27 cellular contexts compared by ENCODE assay signal in the genomic region with DNA sequence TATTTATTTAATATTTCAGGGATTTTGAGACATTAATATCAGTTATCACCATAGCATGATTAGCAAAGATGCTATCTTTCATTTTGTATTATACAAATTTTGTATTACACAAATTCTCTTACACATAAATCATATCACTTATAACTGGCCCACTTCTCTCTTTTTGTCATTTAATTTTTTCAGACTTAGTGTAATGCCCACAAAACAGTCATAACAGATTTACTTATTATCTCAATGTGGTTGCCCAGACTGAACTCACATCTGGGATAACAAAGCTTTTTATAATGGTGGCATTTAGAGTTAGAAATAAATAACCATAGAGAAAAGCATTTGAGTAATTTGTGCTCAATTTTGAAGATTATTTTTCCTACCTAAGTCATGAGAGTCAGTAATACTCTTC.
DNase-seq lines count a peak whose midpoint lies in the region; ATAC-seq and TF ChIP-seq lines count a peak whose summit lies in the region.
"Had no signal": no experiment of that assay in that cellular context is flagged by ENCODE, and none has a peak within 500 bp of the region (broad histone marks: within the 10 kb centered on the region; RNA-seq: fewer than 3 reads in every experiment).

No MANE protein-coding gene starts in this region.

- ATAC-seq in GM18858 (IDR thresholded peaks at IDR 0.05; ENCODE audit: unreplicated experiment) (peak; percentile 43), HG02610 (IDR thresholded peaks at IDR 0.05; ENCODE audit: unreplicated experiment) (peak; percentile 72), HG03097 (IDR thresholded peaks at IDR 0.05; ENCODE audit: low FRiP score, unreplicated experiment) (peak; percentile 46), natural killer cell (no peak), sciatic nerve (no peak)
- ATAC-seq: body of pancreas, left lobe of liver had no signal

- H3K79me2 ChIP-seq in H9 (ENCODE audit: insufficient read depth, low read length) = no peaks in the 10 kb centered on the region
- H3K79me2 ChIP-seq: parathyroid adenoma had no signal

- DNase-seq in SK-N-MC (ENCODE audit: low read depth, low spot score) = no peak
- DNase-seq in H9 = no peak
- DNase-seq in natural killer cell = no peak
- DNase-seq in spleen = no peak
- DNase-seq in sciatic nerve (ENCODE audit: low spot score) = no peak
- DNase-seq: activated CD4-positive, alpha-beta T cell treated with anti-CD3 and anti-CD28 coated beads, Interleukin-2, amount 50 U/mL, for 4 hours; activated CD4-positive, CD25-positive, alpha-beta regulatory T cell; activated naive CD4-positive, alpha-beta T cell treated with Interleukin-2 at 50 U/mL for 16 hours; adrenal gland; body of pancreas; DMS53; GOT3; KBM-7; NCI-H2029; NCI-H526; stimulated activated CD4-positive, alpha-beta T cell treated with anti-CD3 and anti-CD28 coated beads, Interleukin-2, amount 100 ng/mL, for 48 hours; substantia nigra; T-helper 1 cell; upper lobe of left lung had no signal

- no peak overlapping the region for H2BK20ac ChIP-seq in H9 (ENCODE audit: low read depth, low read length, poor library complexity, severe bottlenecking)

- H3K27me3 Mint-ChIP-seq in H9 (ENCODE audit: low read depth) (peaks cover 1% of the 10 kb centered on the region; the same call in 1 of the 2 replicates), natural killer cell (ENCODE audit: low read depth in 2 of 2) (no peaks in the 10 kb centered on the region)
- H3K27me3 Mint-ChIP-seq: memory B cell had no signal

- H3K9me3 Mint-ChIP-seq in H9 = no peaks in the 10 kb centered on the region
- H3K9me3 Mint-ChIP-seq in natural killer cell = peaks cover 8 to 16% of the 10 kb centered on the region in 2 donors
- H3K9me3 Mint-ChIP-seq: neural progenitor cell had no signal

- no peaks in the 10 kb centered on the region for H3K4me1 ChIP-seq in H9 (ENCODE audit: insufficient read depth, low read length)
- peaks cover 0 to 17% (median 0%) of the 10 kb centered on the region in 6 donors for H3K4me1 ChIP-seq in spleen
- H3K4me1 ChIP-seq: adrenal gland, body of pancreas, neural progenitor cell, parathyroid adenoma, right atrium auricular region, upper lobe of left lung had no signal

- no peaks in the 10 kb centered on the region for H3K23me2 ChIP-seq in H9 (ENCODE audit: insufficient read length, low read depth, low read length, poor library complexity, severe bottlenecking)

- no peaks in the 10 kb centered on the region for H3K27me3 ChIP-seq in H9 (ENCODE audit: insufficient read depth, low read length)
- H3K27me3 ChIP-seq in spleen (replicated peaks in 1 of 7) = no peaks in the 10 kb centered on the region
- H3K27me3 ChIP-seq: adrenal gland, body of pancreas, neural progenitor cell, right atrium auricular region, upper lobe of left lung had no signal

- TF ChIP-seq POLR2A in spleen (IDR thresholded peaks at IDR 0.05) = no peak

- H4K5ac ChIP-seq in H9 (ENCODE audit: insufficient read length, low read depth, low read length) = no peak overlapping the region

- H2BK120ac ChIP-seq in H9 (ENCODE audit: low read depth, low read length, poor library complexity, severe bottlenecking) = no peak overlapping the region

- no peaks in the 10 kb centered on the region for H4K20me1 ChIP-seq in H9 (ENCODE audit: control insufficient read depth, insufficient read depth, insufficient read length)

- H3T11ph ChIP-seq in H9 (ENCODE audit: low read length) = no peak overlapping the region

- H3K27ac ChIP-seq in SK-N-MC (peak overlapping the region; percentile 43; the same call in 1 of the 2 replicates), H9 (ENCODE audit: insufficient read length, low read depth, low read length) (no peak overlapping the region), spleen (no peak overlapping the region)
- H3K27ac ChIP-seq: adrenal gland, body of pancreas, neural progenitor cell, parathyroid adenoma, right atrium auricular region, upper lobe of left lung had no signal

- H3K79me1 ChIP-seq in H9 (ENCODE audit: insufficient read depth, low read depth, low read length, poor library complexity, severe bottlenecking) = no peaks in the 10 kb centered on the region

- H3K4me3 ChIP-seq in SK-N-MC (no peak overlapping the region), spleen (no peak overlapping the region)
- H3K4me3 ChIP-seq: adrenal gland, body of pancreas, neural progenitor cell, right atrium auricular region, upper lobe of left lung had no signal

- no peak overlapping the region for H2AFZ ChIP-seq in H9 (ENCODE audit: low read length)
- H2AFZ ChIP-seq: neural progenitor cell, parathyroid adenoma had no signal

- H2AK5ac ChIP-seq in H9 (ENCODE audit: insufficient read length, low read length) = no peak overlapping the region

- no peak overlapping the region for H4K91ac ChIP-seq in H9 (ENCODE audit: insufficient read length, low read depth, low read length)

- no peak overlapping the region for H3K18ac ChIP-seq in H9 (ENCODE audit: insufficient read length, low read depth, low read length)

- H3K14ac ChIP-seq in H9 (ENCODE audit: insufficient read depth, low read length) = no peak overlapping the region

- intact Hi-C loops in natural killer cell (cut with micrococcal nuclease) = no loop called here
- intact Hi-C loops in spleen (cut with DNase I; ENCODE audit: low total_unique reads) = no loop called here
- intact Hi-C loops in sciatic nerve (cut with DNase I) = no loop called here

- no peaks in the 10 kb centered on the region; a peak in 1 of 7 replicates for H3K36me3 Mint-ChIP-seq in H9 (ENCODE audit: insufficient read depth in 1 of 3, low read depth in 3 of 3)
- H3K36me3 Mint-ChIP-seq in natural killer cell = no peaks in the 10 kb centered on the region
- H3K36me3 Mint-ChIP-seq: memory B cell, neural progenitor cell had no signal

- no peak overlapping the region for H2BK15ac ChIP-seq in H9 (ENCODE audit: low read depth, low read length)

- H3K4me1 Mint-ChIP-seq in H9 (no peaks in the 10 kb centered on the region), natural killer cell (no peaks in the 10 kb centered on the region)
- H3K4me1 Mint-ChIP-seq: neural progenitor cell had no signal

- no peaks in the 10 kb centered on the region for H3K9me3 ChIP-seq in SK-N-MC (ENCODE audit: low read depth, low read length)
- no peaks in the 10 kb centered on the region for H3K9me3 ChIP-seq in H9 (ENCODE audit: control insufficient read depth, low read depth, low read length)
- H3K9me3 ChIP-seq in spleen = no peaks in the 10 kb centered on the region
- H3K9me3 ChIP-seq: adrenal gland, body of pancreas, right atrium auricular region, upper lobe of left lung had no signal

- H3K4me2 ChIP-seq in H9 (ENCODE audit: insufficient read depth, insufficient read length, low read length) = no peak overlapping the region
- H3K4me2 ChIP-seq: neural progenitor cell had no signal

- no peak for TF ChIP-seq CTCF in H9 (conservative IDR thresholded peaks at IDR 0.05)
- no peak for TF ChIP-seq CTCF in natural killer cell (IDR thresholded peaks at IDR 0.05)
- no peak for TF ChIP-seq CTCF in spleen (IDR thresholded peaks at IDR 0.05 in 8 of 11, conservative IDR thresholded peaks at IDR 0.05 in 3 of 11)

- H3K9ac ChIP-seq in SK-N-MC (ENCODE audit: insufficient read length) (no peak overlapping the region), H9 (ENCODE audit: extremely low read depth, insufficient read length, low read length) (no peak overlapping the region)
- H3K9ac ChIP-seq: neural progenitor cell, parathyroid adenoma had no signal

- no peak overlapping the region for H4K8ac ChIP-seq in H9 (replicated peaks; ENCODE audit: insufficient read length, low read depth, low read length)

- no peak overlapping the region for H3K4ac ChIP-seq in H9 (ENCODE audit: low read depth, low read length)

- H2BK5ac ChIP-seq in H9 (ENCODE audit: insufficient read length, low read length) = no peak overlapping the region

- H3K27ac Mint-ChIP-seq in H9 = no peak overlapping the region
- H3K27ac Mint-ChIP-seq in natural killer cell = no peak overlapping the region
- H3K27ac Mint-ChIP-seq: neural progenitor cell had no signal

- H3K23ac ChIP-seq in H9 (ENCODE audit: insufficient read length, low read depth, low read length) = no peak overlapping the region

- H3K56ac ChIP-seq in H9 (ENCODE audit: insufficient read length, low read depth, low read length) = no peak overlapping the region

- no peak overlapping the region for H3K4me3 Mint-ChIP-seq in H9
- no peak overlapping the region for H3K4me3 Mint-ChIP-seq in natural killer cell
- H3K4me3 Mint-ChIP-seq: neural progenitor cell had no signal

- H3K36me3 ChIP-seq in SK-N-MC (ENCODE audit: insufficient read depth, low read length) = no peaks in the 10 kb centered on the region
- H3K36me3 ChIP-seq in spleen = no peaks in the 10 kb centered on the region
- H3K36me3 ChIP-seq: adrenal gland, neural progenitor cell, right atrium auricular region, upper lobe of left lung had no signal

- H2BK12ac ChIP-seq in H9 (ENCODE audit: insufficient read length, low read depth, low read length) = no peak overlapping the region

Comparison
In these comparisons a context has a peak if more than half of its experiments do, and no peak if none do; other contexts are left out.
1. ATAC-seq: peak in GM18858 (single experiment), HG02610 (single experiment) and HG03097 (single experiment); none in natural killer cell (0 of 3) and sciatic nerve (single experiment).